In genomic region chr7:77989981-77990566, GRCh38 we compare ENCODE assay signal across 8 cellular contexts.
DNase-seq lines count a peak whose midpoint lies in the region; ATAC-seq and TF ChIP-seq lines count a peak whose summit lies in the region.
"Had no signal": no experiment of that assay in that cellular context is flagged by ENCODE, and none has a peak within 500 bp of the region (broad histone marks: within the 10 kb centered on the region; RNA-seq: fewer than 3 reads in every experiment).

No MANE protein-coding gene starts in this region.

- peaks cover 6% of the 10 kb centered on the region for H3K4me1 ChIP-seq in SJCRH30
- no peaks in the 10 kb centered on the region; the same call in 1 of the 2 replicates for H3K4me1 ChIP-seq in iPS DF 6.9 (ENCODE audit: control insufficient read depth, insufficient read depth, low read length)
- H3K4me1 ChIP-seq in lower lobe of right lung, result no peaks in the 10 kb centered on the region

- intact Hi-C loops in lower lobe of right lung (cut with DNase I), result no loop called here

- peaks cover 3% of the 10 kb centered on the region; the same call in 1 of the 2 replicates for H3K9me3 ChIP-seq in SJCRH30 (replicated peaks)
- H3K9me3 ChIP-seq in iPS DF 6.9 (ENCODE audit: control insufficient read depth, insufficient read depth, low read length), result no peaks in the 10 kb centered on the region
- H3K9me3 ChIP-seq in lower lobe of right lung, result no peaks in the 10 kb centered on the region

- DNase-seq in DMS53 treated with DMSO at 0.1 percent for 48 hours (lab: John Stamatoyannopoulos, UW; ENCODE audit: unreplicated experiment) (peak; percentile 9), H4 (ENCODE audit: low spot score) (peak; percentile 44), SJCRH30 (peak; percentile 51 to 70), iPS DF 6.9 (ENCODE audit: low read depth, low spot score) (peak; percentile 27), lower lobe of right lung (no peak), DMS153 (lab: John Stamatoyannopoulos, UW) (no peak)
- DNase-seq: kidney had no signal

- TF ChIP-seq CTCF in lower lobe of right lung (IDR thresholded peaks at IDR 0.05), result no peak

- H3K4me3 ChIP-seq in SJCRH30 (no peak overlapping the region), iPS DF 6.9 (ENCODE audit: low read length) (no peak overlapping the region), lower lobe of right lung (no peak overlapping the region)

- H3K36me3 ChIP-seq in SJCRH30, result no peaks in the 10 kb centered on the region
- H3K36me3 ChIP-seq in iPS DF 6.9 (ENCODE audit: control insufficient read depth, insufficient read depth, low read length), result no peaks in the 10 kb centered on the region
- H3K36me3 ChIP-seq in lower lobe of right lung, result no peaks in the 10 kb centered on the region

- no peak overlapping the region for H3K27ac ChIP-seq in SJCRH30
- no peak overlapping the region for H3K27ac ChIP-seq in iPS DF 6.9 (ENCODE audit: low read length)
- H3K27ac ChIP-seq in lower lobe of right lung, result no peak overlapping the region

- no peaks in the 10 kb centered on the region for H3K27me3 ChIP-seq in SJCRH30
- H3K27me3 ChIP-seq in iPS DF 6.9 (ENCODE audit: control insufficient read depth, insufficient read depth, low read length), result no peaks in the 10 kb centered on the region
- no peaks in the 10 kb centered on the region for H3K27me3 ChIP-seq in lower lobe of right lung (ENCODE audit: low read depth)

- ATAC-seq in lower lobe of right lung (no peak), GM21381 (IDR thresholded peaks at IDR 0.05; ENCODE audit: unreplicated experiment) (no peak)

- no CpG with 5 or more reads among the region's 6 CpGs for WGBS in iPS DF 6.9 (ENCODE audit: insufficient coverage, insufficient read length)

Comparison
In these comparisons a context has a peak if more than half of its experiments do, and no peak if none do; other contexts are left out.
1. DNase-seq: peak in DMS53 treated with DMSO at 0.1 percent for 48 hours (single experiment), H4 (single experiment), SJCRH30 (2 of 2) and iPS DF 6.9 (single experiment); none in lower lobe of right lung (single experiment) and DMS153 (single experiment).